In genomic region chr6:149862424-149862738, GRCh38 we compare ENCODE assay signal across 11 cellular contexts. TPM values are rescaled to one million over a fixed set of nuclear protein-coding genes. Genes with fewer than 3 reads are reported as not detected.
DNase-seq lines count a peak whose midpoint lies in the region; ATAC-seq and TF ChIP-seq lines count a peak whose summit lies in the region.
"Not testable (repeated sequence)": the region's sequence is repeated elsewhere in the genome, so short reads cannot be mapped to it uniquely, and the experiment has no call there.
"Had no signal": no experiment of that assay in that cellular context is flagged by ENCODE, and none has a peak within 500 bp of the region (broad histone marks: within the 10 kb centered on the region; RNA-seq: fewer than 3 reads in every experiment).

No MANE protein-coding gene starts in this region.

- not testable (repeated sequence) for H3K9me3 ChIP-seq in Loucy (ENCODE audit: insufficient read depth, low read depth, low read length); esophagus muscularis mucosa; lower lobe of right lung; parathyroid adenoma (ENCODE audit: control insufficient read depth, low read length); thyroid gland

- not testable (repeated sequence) for TF ChIP-seq CTCF in C4-2B (conservative IDR thresholded peaks at IDR 0.05); Loucy (conservative IDR thresholded peaks at IDR 0.05; ENCODE audit: low read length); activated CD8-positive, alpha-beta T cell treated with anti-CD3 and anti-CD28 coated beads for 36 hours (IDR thresholded peaks at IDR 0.05); MCF 10A (IDR thresholded peaks at IDR 0.05; ENCODE audit: unreplicated experiment); esophagus muscularis mucosa (IDR thresholded peaks at IDR 0.05); lower lobe of right lung (IDR thresholded peaks at IDR 0.05); parathyroid adenoma (IDR thresholded peaks at IDR 0.05); thyroid gland (IDR thresholded peaks at IDR 0.05)

- not testable (repeated sequence) for H3F3A ChIP-seq in Loucy (ENCODE audit: low read depth)

- not testable (repeated sequence) for H3K36me3 Mint-ChIP-seq in activated CD8-positive, alpha-beta T cell treated with anti-CD3 and anti-CD28 coated beads for 36 hours (ENCODE audit: low read depth); MCF 10A (ENCODE audit: insufficient read depth, unreplicated experiment)

- CTCF ChIA-PET in activated CD8-positive, alpha-beta T cell treated with anti-CD3 and anti-CD28 coated beads for 36 hours (lab: Charles Lee) = not testable (repeated sequence)
- CTCF ChIA-PET in MCF 10A (lab: Yijun Ruan, JAX) = interaction anchor here (1.2 to 1.4 kb wide), 2 partner anchors 15 to 26 kb away, joined by 3 to 4 read pairs; no protein-coding TSS in a partner anchor

- not testable (repeated sequence) for DNase-seq in activated CD8-positive, alpha-beta T cell treated with anti-CD3 and anti-CD28 coated beads for 36 hours; MCF 10A (ENCODE audit: unreplicated experiment); esophagus muscularis mucosa (ENCODE audit: extremely low spot score); lower lobe of right lung; thyroid gland

- H3K9me2 ChIP-seq in Loucy (replicated peaks; ENCODE audit: low read depth, low read length) = not testable (repeated sequence)

- H3K27me3 ChIP-seq in Loucy (ENCODE audit: insufficient read depth, low read length, poor library complexity, severe bottlenecking); esophagus muscularis mucosa; lower lobe of right lung (ENCODE audit: low read depth); parathyroid adenoma (ENCODE audit: control insufficient read depth, insufficient read depth, low read length); thyroid gland: not testable (repeated sequence)

- H2AFZ ChIP-seq in Loucy (ENCODE audit: low read length) = not testable (repeated sequence)
- peak overlapping the region; percentile 51 for H2AFZ ChIP-seq in parathyroid adenoma

- H3K4me1 ChIP-seq in Loucy (ENCODE audit: insufficient read depth, low read length, poor library complexity, severe bottlenecking) = peaks cover 49% of the 10 kb centered on the region
- peaks cover 18 to 31% (median 27%) of the 10 kb centered on the region in 4 donors for H3K4me1 ChIP-seq in esophagus muscularis mucosa
- H3K4me1 ChIP-seq in lower lobe of right lung = peaks cover 33% of the 10 kb centered on the region
- H3K4me1 ChIP-seq in parathyroid adenoma = peaks cover 27% of the 10 kb centered on the region
- H3K4me1 ChIP-seq in thyroid gland = peaks cover 26 to 31% of the 10 kb centered on the region in 2 donors

- POLR2A ChIA-PET in activated CD8-positive, alpha-beta T cell treated with anti-CD3 and anti-CD28 coated beads for 36 hours (lab: Charles Lee) = interaction anchor here (1.5 kb wide), 1 partner anchor 39 kb away, joined by 3 read pairs; no protein-coding TSS in a partner anchor
- POLR2A ChIA-PET in MCF 10A (lab: Yijun Ruan, JAX) = interaction anchor here (1.0 to 13.6 kb wide), 7 partner anchors 21 to 144 kb away, joined by 3 to 255 read pairs (median 11); partner anchors contain the start of gene LATS1

- not testable (repeated sequence) for H3K27ac Mint-ChIP-seq in activated CD8-positive, alpha-beta T cell treated with anti-CD3 and anti-CD28 coated beads for 36 hours
- H3K27ac Mint-ChIP-seq in MCF 10A (ENCODE audit: low read depth, unreplicated experiment) = peak overlapping the region; percentile 96

- intact Hi-C loops in activated CD8-positive, alpha-beta T cell treated with anti-CD3 and anti-CD28 coated beads for 36 hours (cut with micrococcal nuclease); esophagus muscularis mucosa (cut with DNase I); lower lobe of right lung (cut with DNase I): not testable (repeated sequence)
- intact Hi-C loops in MCF 10A (cut with micrococcal nuclease) (loop anchor here (2.0 to 10.0 kb wide), 2 partner anchors 28 to 138 kb away; no protein-coding TSS in a partner anchor), thyroid gland (cut with DNase I) (loop anchor here (10.0 kb wide), 1 partner anchor 298 kb away; the partner anchor contains the start of gene GINM1)

- H3K4me1 Mint-ChIP-seq in activated CD8-positive, alpha-beta T cell treated with anti-CD3 and anti-CD28 coated beads for 36 hours (ENCODE audit: low read depth) = not testable (repeated sequence)
- H3K4me1 Mint-ChIP-seq in MCF 10A (ENCODE audit: insufficient read depth, unreplicated experiment) = peaks cover 46% of the 10 kb centered on the region

- BruUV-seq in MCF 10A (replicated peaks; lab: Mats Ljungman, UMichigan) = not testable (repeated sequence)

- not testable (repeated sequence) for TF ChIP-seq POLR2A in esophagus muscularis mucosa (IDR thresholded peaks at IDR 0.05; ENCODE audit: low read depth); thyroid gland (IDR thresholded peaks at IDR 0.05)

- not testable (repeated sequence) for TF ChIP-seq EP300 in esophagus muscularis mucosa (IDR thresholded peaks at IDR 0.05)

- H3K9me3 Mint-ChIP-seq in activated CD8-positive, alpha-beta T cell treated with anti-CD3 and anti-CD28 coated beads for 36 hours; MCF 10A (ENCODE audit: unreplicated experiment): not testable (repeated sequence)

- H3K4me3 ChIP-seq in Loucy (ENCODE audit: low read length, poor library complexity, severe bottlenecking) (peak overlapping the region; percentile 83), esophagus muscularis mucosa (peak overlapping the region; percentile 67 to 87 (median 80)), lower lobe of right lung (peak overlapping the region; percentile 75), parathyroid adenoma (ENCODE audit: low read depth, low read length) (peak overlapping the region; percentile 60), thyroid gland (replicated peaks in 1 of 3) (peak overlapping the region in 1 of 3 donors; percentile 73)

- WGBS in esophagus muscularis mucosa = 93% methylated on average over 12 of the region's 12 CpGs
- 93 to 94% methylated on average over 12 of the region's 12 CpGs for WGBS in thyroid gland, 2 donors

- H3K4me2 ChIP-seq in Loucy (ENCODE audit: low read depth, low read length, poor library complexity, severe bottlenecking) (peak overlapping the region; percentile 82), parathyroid adenoma (ENCODE audit: low read length) (peak overlapping the region; percentile 65)

- H3K36me3 ChIP-seq in Loucy (ENCODE audit: insufficient read depth, low read length); esophagus muscularis mucosa; lower lobe of right lung; parathyroid adenoma (ENCODE audit: control insufficient read depth, insufficient read depth, low read length); thyroid gland: not testable (repeated sequence)

- H3K79me2 ChIP-seq in Loucy (ENCODE audit: insufficient read depth, low read length) (peaks cover 28% of the 10 kb centered on the region), parathyroid adenoma (peaks cover 16% of the 10 kb centered on the region)

- not testable (repeated sequence) for H4K20me1 ChIP-seq in Loucy (ENCODE audit: insufficient read depth, low read length, poor library complexity, severe bottlenecking)

- peak overlapping the region; percentile 67 for H3K9ac ChIP-seq in Loucy (ENCODE audit: low read depth, low read length, poor library complexity, severe bottlenecking)
- H3K9ac ChIP-seq in parathyroid adenoma = not testable (repeated sequence)

- peak overlapping the region; percentile 77 for H3K4me3 Mint-ChIP-seq in activated CD8-positive, alpha-beta T cell treated with anti-CD3 and anti-CD28 coated beads for 36 hours
- peak overlapping the region; percentile 90 for H3K4me3 Mint-ChIP-seq in MCF 10A (ENCODE audit: unreplicated experiment)

- peaks cover 24% of the 10 kb centered on the region for H3K27me3 Mint-ChIP-seq in activated CD8-positive, alpha-beta T cell treated with anti-CD3 and anti-CD28 coated beads for 36 hours
- H3K27me3 Mint-ChIP-seq in MCF 10A (ENCODE audit: insufficient read depth, unreplicated experiment) = not testable (repeated sequence)

- H3K27ac ChIP-seq in C4-2B = peak overlapping the region; percentile 90
- H3K27ac ChIP-seq in esophagus muscularis mucosa (replicated peaks in 1 of 4) = peak overlapping the region; percentile 88 to 95 (median 94)
- H3K27ac ChIP-seq in lower lobe of right lung = peak overlapping the region; percentile 91
- peak overlapping the region; percentile 91 for H3K27ac ChIP-seq in parathyroid adenoma
- peak overlapping the region; percentile 82 to 98 (median 91) for H3K27ac ChIP-seq in thyroid gland

- ATAC-seq in activated CD8-positive, alpha-beta T cell treated with anti-CD3 and anti-CD28 coated beads for 36 hours; lower lobe of right lung: not testable (repeated sequence)

RNA-seq across cellular contexts. Expression of gene LRP11, which starts 1.8 kb away (rescaled TPM):
- 1 to 10 TPM; 1.9 TPM for total RNA-seq in activated CD8-positive, alpha-beta T cell treated with anti-CD3 and anti-CD28 coated beads for 36 hours
- total RNA-seq in MCF 10A (2022) (38.1 and 46.1 TPM in 2 replicates), esophagus muscularis mucosa (10 to 100 TPM; 15.0 to 29.1 (median 24.0) TPM), lower lobe of right lung (38.3 TPM), thyroid gland (10 to 100 TPM; 39.4 to 76.8 (median 57.2) TPM)

RNA-seq across cellular contexts. Expression of gene RAET1E, which starts 35.5 kb away (rescaled TPM):
- total RNA-seq in activated CD8-positive, alpha-beta T cell treated with anti-CD3 and anti-CD28 coated beads for 36 hours = not detected
- total RNA-seq in MCF 10A (2022) (28.9 and 37.6 TPM in 2 replicates), esophagus muscularis mucosa (under 1 TPM in 1 of 4 donors, not detected in 3; 0.29 TPM), lower lobe of right lung (not detected), thyroid gland (1 to 10 TPM in 1 of 4 donors, not detected in 3; 1.7 TPM)
- total RNA-seq: dermis blood vessel endothelial cell, glomerular endothelial cell, H4 had no signal

Comparison
In these comparisons a context has a peak if more than half of its experiments do, and no peak if none do; other contexts are left out.
1. RNA of gene LRP11, which starts 1.8 kb away (total RNA-seq): 39.4 to 76.8 TPM in thyroid gland, 38.1 to 46.1 TPM in MCF 10A, 38.3 TPM in lower lobe of right lung (single experiment) and 15.0 to 29.1 TPM in esophagus muscularis mucosa; 1.9 TPM in activated CD8-positive, alpha-beta T cell treated with anti-CD3 and anti-CD28 coated beads for 36 hours; every median in the first group is over 4 times any median in the second.
2. RNA of gene RAET1E, which starts 35.5 kb away (total RNA-seq): 28.9 to 37.6 TPM in MCF 10A; 1.7 TPM in thyroid gland, 0.29 TPM in esophagus muscularis mucosa, not detected in lower lobe of right lung (single experiment) and not detected in activated CD8-positive, alpha-beta T cell treated with anti-CD3 and anti-CD28 coated beads for 36 hours; every median in the first group is over 10 times any median in the second.
3. Peak in every context shown above with its lines, with median percentiles within 50 percentile points of each other: H3K27ac ChIP-seq.